In genomic region chr10:109877546-109877945, GRCh38 we compare ENCODE assay signal across 18 cellular contexts. TPM values are rescaled to one million over a fixed set of nuclear protein-coding genes. Genes with fewer than 3 reads are reported as not detected.
A peak's percentile ranks its signal among the peaks of the same experiment; 100 is the strongest.
DNase-seq lines count a peak whose midpoint lies in the region; ATAC-seq lines count a peak whose summit lies in the region.
"Had no signal": no experiment of that assay in that cellular context is flagged by ENCODE, and none has a peak within 500 bp of the region (broad histone marks: within the 10 kb centered on the region; RNA-seq: fewer than 3 reads in every experiment).

No MANE protein-coding gene starts in this region.

- intact Hi-C loops in sciatic nerve (cut with DNase I) = no loop called here

- H3K36me3 Mint-ChIP-seq in activated CD8-positive, alpha-beta memory T cell treated with anti-CD3 and anti-CD28 coated beads, Interleukin-2, amount 10 ng/mL, durations not matched to agents 7 days and 5 days = peaks cover 43% of the 10 kb centered on the region

- no peak overlapping the region for H3K4me3 Mint-ChIP-seq in activated CD8-positive, alpha-beta memory T cell treated with anti-CD3 and anti-CD28 coated beads, Interleukin-2, amount 10 ng/mL, durations not matched to agents 7 days and 5 days
- H3K4me3 Mint-ChIP-seq: CD4-positive, alpha-beta T cell; HFFc6 had no signal

- H3K27me3 Mint-ChIP-seq in activated CD8-positive, alpha-beta memory T cell treated with anti-CD3 and anti-CD28 coated beads, Interleukin-2, amount 10 ng/mL, durations not matched to agents 7 days and 5 days = no peaks in the 10 kb centered on the region
- H3K27me3 Mint-ChIP-seq: CD4-positive, alpha-beta T cell had no signal

- peak; percentile 35 for DNase-seq in activated CD8-positive, alpha-beta memory T cell treated with anti-CD3 and anti-CD28 coated beads, Interleukin-2, amount 10 ng/mL, durations not matched to agents 7 days and 5 days
- DNase-seq in activated CD8-positive, alpha-beta memory T cell treated with anti-CD3 and anti-CD28 coated beads for 24 hours = no peak
- peak; percentile 14 for DNase-seq in islet precursor cell
- peak; percentile 49 for DNase-seq in sciatic nerve (ENCODE audit: low spot score)
- DNase-seq in midbrain (lab: John Stamatoyannopoulos, UW) = no peak
- DNase-seq in DMS 273 (lab: John Stamatoyannopoulos, UW; ENCODE audit: unreplicated experiment) = no peak
- DNase-seq: AML-193; Caco-2; CD4-positive, alpha-beta T cell; DMS153; DMS79; GDM1; GOT3; H7; HFFc6 had no signal

- ATAC-seq in activated CD8-positive, alpha-beta memory T cell treated with anti-CD3 and anti-CD28 coated beads, Interleukin-2, amount 10 ng/mL, durations not matched to agents 7 days and 5 days = no peak
- no peak for ATAC-seq in sciatic nerve
- no peak for ATAC-seq in HG03159 (IDR thresholded peaks at IDR 0.05; ENCODE audit: unreplicated experiment)
- ATAC-seq: A549, HCT116 had no signal

- peak overlapping the region; percentile 46 for H3K27ac Mint-ChIP-seq in activated CD8-positive, alpha-beta memory T cell treated with anti-CD3 and anti-CD28 coated beads, Interleukin-2, amount 10 ng/mL, durations not matched to agents 7 days and 5 days
- H3K27ac Mint-ChIP-seq: CD4-positive, alpha-beta T cell; HFFc6 had no signal

- H3K9me3 Mint-ChIP-seq in activated CD8-positive, alpha-beta memory T cell treated with anti-CD3 and anti-CD28 coated beads, Interleukin-2, amount 10 ng/mL, durations not matched to agents 7 days and 5 days (ENCODE audit: low read depth) = no peaks in the 10 kb centered on the region
- H3K9me3 Mint-ChIP-seq: CD4-positive, alpha-beta T cell; HFFc6 had no signal

- CTCF ChIA-PET in activated CD8-positive, alpha-beta memory T cell treated with anti-CD3 and anti-CD28 coated beads, Interleukin-2, amount 10 ng/mL, durations not matched to agents 7 days and 5 days (lab: Charles Lee) = no interaction called here

- H3K4me1 Mint-ChIP-seq in activated CD8-positive, alpha-beta memory T cell treated with anti-CD3 and anti-CD28 coated beads, Interleukin-2, amount 10 ng/mL, durations not matched to agents 7 days and 5 days = no peaks in the 10 kb centered on the region

RNA-seq across cellular contexts. Expression of gene XPNPEP1, which starts 45.8 kb away (rescaled TPM):
- total RNA-seq in activated CD8-positive, alpha-beta memory T cell treated with anti-CD3 and anti-CD28 coated beads, Interleukin-2, amount 10 ng/mL, durations not matched to agents 7 days and 5 days = 10 to 100 TPM; 72.7 to 84.8 TPM
- 60.6 TPM for total RNA-seq in sciatic nerve

Comparison
In these comparisons a context has a peak if more than half of its experiments do, and no peak if none do; other contexts are left out.
1. DNase-seq: peak in activated CD8-positive, alpha-beta memory T cell treated with anti-CD3 and anti-CD28 coated beads, Interleukin-2, amount 10 ng/mL, durations not matched to agents 7 days and 5 days (single experiment), islet precursor cell (single experiment) and sciatic nerve (single experiment); none in activated CD8-positive, alpha-beta memory T cell treated with anti-CD3 and anti-CD28 coated beads for 24 hours (single experiment), midbrain (single experiment) and DMS 273 (single experiment).